22 cellular contexts compared by ENCODE assay signal in genomic region chr14:58193542-58193941, GRCh38. TPM values are rescaled to one million over a fixed set of nuclear protein-coding genes. Genes with fewer than 3 reads are reported as not detected.
DNase-seq lines count a peak whose midpoint lies in the region; ATAC-seq and TF ChIP-seq lines count a peak whose summit lies in the region.
"Had no signal": no experiment of that assay in that cellular context is flagged by ENCODE, and none has a peak within 500 bp of the region (broad histone marks: within the 10 kb centered on the region; RNA-seq: fewer than 3 reads in every experiment).

No MANE protein-coding gene starts in this region.

- peaks cover 6 to 32% of the 10 kb centered on the region in 2 donors for H3K4me1 ChIP-seq in mucosa of rectum (ENCODE audit: control insufficient read depth in 2 of 2, insufficient read depth in 2 of 2, low read length in 2 of 2)
- no peaks in the 10 kb centered on the region for H3K4me1 ChIP-seq in GM23338 (ENCODE audit: insufficient read depth)
- peaks cover 0 to 16% (median 5%) of the 10 kb centered on the region in 4 donors for H3K4me1 ChIP-seq in Peyer's patch
- H3K4me1 ChIP-seq: BLaER1, upper lobe of right lung had no signal

- H3K9me3 Mint-ChIP-seq in GM23338, result no peaks in the 10 kb centered on the region
- H3K9me3 Mint-ChIP-seq: activated CD4-positive, alpha-beta T cell treated with anti-CD3 and anti-CD28 coated beads, Interleukin-2, amount 10 ng/mL, durations not matched to agents 7 days and 5 days; natural killer cell; T-helper 1 cell treated with Interleukin-12 subunit alpha and Interleukin-12 subunit beta and Interleukin-4 antibody, amounts not matched to agents 30 μg/mL and 1 μg/mL, for 36 hours had no signal

- H3K4me2 ChIP-seq in GM23338, result no peak overlapping the region
- H3K4me2 ChIP-seq: BLaER1 had no signal

- H3K27me3 Mint-ChIP-seq in GM23338 (ENCODE audit: insufficient read depth, low read depth, poor library complexity), result peaks cover 2% of the 10 kb centered on the region
- H3K27me3 Mint-ChIP-seq: activated CD8-positive, alpha-beta memory T cell treated with anti-CD3 and anti-CD28 coated beads, Interleukin-2, amount 10 ng/mL, durations not matched to agents 7 days and 5 days had no signal

- H3K4me3 ChIP-seq in epithelial cell of proximal tubule (ENCODE audit: low read depth, low read length), result no peak overlapping the region
- H3K4me3 ChIP-seq in mucosa of rectum (ENCODE audit: low read length in 2 of 2), result no peak overlapping the region
- no peak overlapping the region for H3K4me3 ChIP-seq in GM23338
- H3K4me3 ChIP-seq in Peyer's patch, result no peak overlapping the region
- H3K4me3 ChIP-seq: BLaER1, ovary, upper lobe of right lung had no signal

- H3K9me3 ChIP-seq in mucosa of rectum (ENCODE audit: control insufficient read depth in 2 of 2, low read length in 2 of 2) (no peaks in the 10 kb centered on the region), Peyer's patch (no peaks in the 10 kb centered on the region)
- H3K9me3 ChIP-seq: BLaER1, Caco-2, ovary, upper lobe of right lung had no signal

- H3K27ac Mint-ChIP-seq in GM23338, result no peak overlapping the region
- H3K27ac Mint-ChIP-seq: activated CD4-positive, alpha-beta T cell treated with anti-CD3 and anti-CD28 coated beads, Interleukin-2, amount 10 ng/mL, durations not matched to agents 7 days and 5 days; activated CD8-positive, alpha-beta memory T cell treated with anti-CD3 and anti-CD28 coated beads, Interleukin-2, amount 10 ng/mL, durations not matched to agents 7 days and 5 days; natural killer cell; T-helper 1 cell treated with Interleukin-12 subunit alpha and Interleukin-12 subunit beta and Interleukin-4 antibody, amounts not matched to agents 30 μg/mL and 1 μg/mL, for 36 hours had no signal

- H3K27ac ChIP-seq in mucosa of rectum (ENCODE audit: low read depth in 2 of 2, low read length in 2 of 2) (peak overlapping the region; percentile 7), GM23338 (ENCODE audit: low read depth) (no peak overlapping the region), Peyer's patch (peak overlapping the region in 2 of 4 donors; percentile 42 to 59)
- H3K27ac ChIP-seq: BLaER1, ovary, upper lobe of right lung had no signal

- H3K4me3 Mint-ChIP-seq in GM23338, result no peak overlapping the region
- H3K4me3 Mint-ChIP-seq: activated CD4-positive, alpha-beta T cell treated with anti-CD3 and anti-CD28 coated beads, Interleukin-2, amount 10 ng/mL, durations not matched to agents 7 days and 5 days; activated CD8-positive, alpha-beta memory T cell treated with anti-CD3 and anti-CD28 coated beads, Interleukin-2, amount 10 ng/mL, durations not matched to agents 7 days and 5 days; natural killer cell; T-helper 1 cell treated with Interleukin-12 subunit alpha and Interleukin-12 subunit beta and Interleukin-4 antibody, amounts not matched to agents 30 μg/mL and 1 μg/mL, for 36 hours had no signal

- no peaks in the 10 kb centered on the region for H3F3A ChIP-seq in GM23338 (replicated peaks; ENCODE audit: low read depth)

- H3K27me3 ChIP-seq in mucosa of rectum (ENCODE audit: control insufficient read depth in 2 of 2, insufficient read depth in 2 of 2, low read length in 2 of 2) (no peaks in the 10 kb centered on the region), GM23338 (ENCODE audit: insufficient read depth) (no peaks in the 10 kb centered on the region), Peyer's patch (no peaks in the 10 kb centered on the region)
- H3K27me3 ChIP-seq: BLaER1, ovary, upper lobe of right lung had no signal

- H3K9me2 ChIP-seq in GM23338 (ENCODE audit: insufficient read depth), result no peaks in the 10 kb centered on the region

- TF ChIP-seq CTCF in epithelial cell of proximal tubule (conservative IDR thresholded peaks at IDR 0.05; ENCODE audit: low read depth, low read length) (no peak), GM23338 (conservative IDR thresholded peaks at IDR 0.05; ENCODE audit: low read depth in 2 of 2) (no peak), Peyer's patch (IDR thresholded peaks at IDR 0.05) (no peak)

- no peaks in the 10 kb centered on the region for H3K79me2 ChIP-seq in GM23338 (replicated peaks; ENCODE audit: insufficient read depth)

- no peak overlapping the region for H3K9ac ChIP-seq in mucosa of rectum (ENCODE audit: low read depth in 1 of 2, low read length in 2 of 2)
- H3K9ac ChIP-seq: BLaER1 had no signal

- H4K20me1 ChIP-seq in GM23338 (replicated peaks; ENCODE audit: insufficient read depth), result no peaks in the 10 kb centered on the region
- H4K20me1 ChIP-seq: BLaER1 had no signal

- TF ChIP-seq POLR2A in Peyer's patch (IDR thresholded peaks at IDR 0.05), result no peak

- H3K36me3 ChIP-seq in mucosa of rectum (ENCODE audit: control insufficient read depth in 2 of 2, insufficient read depth in 2 of 2, low read length in 2 of 2), result no peaks in the 10 kb centered on the region
- H3K36me3 ChIP-seq in GM23338 (ENCODE audit: insufficient read depth), result no peaks in the 10 kb centered on the region
- H3K36me3 ChIP-seq in Peyer's patch, result no peaks in the 10 kb centered on the region
- H3K36me3 ChIP-seq: BLaER1, ovary, upper lobe of right lung had no signal

- no peaks in the 10 kb centered on the region; the same call in 1 of the 3 replicates for H3K4me1 Mint-ChIP-seq in GM23338

- no peak for ATAC-seq in GM23338
- ATAC-seq: activated CD8-positive, alpha-beta memory T cell treated with anti-CD3 and anti-CD28 coated beads, Interleukin-2, amount 10 ng/mL, durations not matched to agents 7 days and 5 days; natural killer cell; upper lobe of right lung had no signal

- H3K36me3 Mint-ChIP-seq in GM23338 (ENCODE audit: low read depth), result no peaks in the 10 kb centered on the region
- H3K36me3 Mint-ChIP-seq: activated CD8-positive, alpha-beta memory T cell treated with anti-CD3 and anti-CD28 coated beads, Interleukin-2, amount 10 ng/mL, durations not matched to agents 7 days and 5 days; natural killer cell had no signal

- H2AFZ ChIP-seq in GM23338, result no peak overlapping the region

- DNase-seq in GM04503 (ENCODE audit: low read depth), result peak; percentile 44
- DNase-seq in NCI-H748 treated with DMSO at 0.1 percent for 48 hours (lab: John Stamatoyannopoulos, UW), result peak; percentile 21
- peak; percentile 69 for DNase-seq in epithelial cell of proximal tubule (ENCODE audit: low read depth)
- DNase-seq in GM23338 (ENCODE audit: low spot score), result no peak
- DNase-seq in DMS153 treated with DMSO at 0.1 percent for 48 hours (lab: John Stamatoyannopoulos, UW; ENCODE audit: unreplicated experiment), result no peak
- no peak for DNase-seq in NCI-H187 (lab: John Stamatoyannopoulos, UW)
- no peak for DNase-seq in Peyer's patch
- DNase-seq: activated CD4-positive, alpha-beta T cell treated with anti-CD3 and anti-CD28 coated beads, Interleukin-2, amount 10 ng/mL, durations not matched to agents 7 days and 5 days; activated CD8-positive, alpha-beta memory T cell treated with anti-CD3 and anti-CD28 coated beads, Interleukin-2, amount 10 ng/mL, durations not matched to agents 7 days and 5 days; activated naive CD4-positive, alpha-beta T cell treated with anti-CD3 and anti-CD28 coated beads, Interleukin-2, amount 50 U/mL, for 16 hours; Caco-2; effector memory CD4-positive, alpha-beta T cell; EL; natural killer cell; NCI-H1694 treated with DMSO at 0.1 percent for 48 hours; NCI-H446 treated with DMSO at 0.1 percent for 48 hours; ovary; right cardiac atrium; upper lobe of right lung had no signal

TF ChIP-seq in GM23338, 12 proteins besides CTCF, POLR2A, EP300 and RAD21 (continues in another document):
- TF ChIP-seq, protein P1, sequence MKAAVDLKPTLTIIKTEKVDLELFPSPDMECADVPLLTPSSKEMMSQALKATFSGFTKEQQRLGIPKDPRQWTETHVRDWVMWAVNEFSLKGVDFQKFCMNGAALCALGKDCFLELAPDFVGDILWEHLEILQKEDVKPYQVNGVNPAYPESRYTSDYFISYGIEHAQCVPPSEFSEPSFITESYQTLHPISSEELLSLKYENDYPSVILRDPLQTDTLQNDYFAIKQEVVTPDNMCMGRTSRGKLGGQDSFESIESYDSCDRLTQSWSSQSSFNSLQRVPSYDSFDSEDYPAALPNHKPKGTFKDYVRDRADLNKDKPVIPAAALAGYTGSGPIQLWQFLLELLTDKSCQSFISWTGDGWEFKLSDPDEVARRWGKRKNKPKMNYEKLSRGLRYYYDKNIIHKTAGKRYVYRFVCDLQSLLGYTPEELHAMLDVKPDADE (IDR thresholded peaks at IDR 0.05), result no peak
- TF ChIP-seq POLR2AphosphoS5 (IDR thresholded peaks at IDR 0.05; ENCODE audit: low read depth), result no peak

RNA-seq across cellular contexts. Expression of gene ACTR10, which starts 6.4 kb away (rescaled TPM):
- total RNA-seq in epithelial cell of proximal tubule (70.0 and 103 TPM in 2 replicates), Peyer's patch (10 to 100 TPM; 37.1 to 70.6 (median 44.9) TPM)
- 30.8 and 48.7 TPM in 2 replicates for total RNA-seq in GM23338 (2014; rRNA removed; shearing (Covaris generic))
- polyA plus RNA-seq in GM23338 (2016; fragmentation: Nextera tagmentation; extraction: Ambion mirVana), result 50.2 and 51.3 TPM in 2 replicates

RNA-seq across cellular contexts. Expression of gene ARMH4, which starts 41.5 kb away (rescaled TPM):
- 4.4 and 5.8 TPM in 2 replicates for total RNA-seq in epithelial cell of proximal tubule
- 20.2 and 30.8 TPM in 2 replicates for total RNA-seq in GM23338 (2014; rRNA removed; shearing (Covaris generic))
- polyA plus RNA-seq in GM23338 (2016; fragmentation: Nextera tagmentation; extraction: Ambion mirVana), result 13.9 and 15.5 TPM in 2 replicates
- total RNA-seq in Peyer's patch, result 1 to 10 TPM in 3 of 4 donors, under 1 TPM in 1; 0.18 to 3.2 (median 1.4) TPM
- total RNA-seq: activated CD8-positive, alpha-beta memory T cell treated with anti-CD3 and anti-CD28 coated beads, Interleukin-2, amount 10 ng/mL, durations not matched to agents 7 days and 5 days had no signal

RNA-seq across cellular contexts. Expression of gene PSMA3, which starts 51.1 kb away (rescaled TPM):
- total RNA-seq in epithelial cell of proximal tubule (255 TPM in 2 replicates), Peyer's patch (100 to 1,000 TPM in 2 of 4 donors, 10 to 100 TPM in 2; 78.5 to 199 (median 112) TPM)
- 184 and 249 TPM in 2 replicates for total RNA-seq in GM23338 (2014; rRNA removed; shearing (Covaris generic))
- polyA plus RNA-seq in GM23338 (2016; fragmentation: Nextera tagmentation; extraction: Ambion mirVana), result 677 and 691 TPM in 2 replicates

Comparison
In these comparisons a context has a peak if more than half of its experiments do, and no peak if none do; other contexts are left out.
1. DNase-seq: peak in GM04503 (single experiment), NCI-H748 treated with DMSO at 0.1 percent for 48 hours (single experiment) and epithelial cell of proximal tubule (single experiment); none in GM23338 (single experiment), DMS153 treated with DMSO at 0.1 percent for 48 hours (single experiment), NCI-H187 (0 of 2) and Peyer's patch (0 of 3).